9 cellular contexts compared by ENCODE assay signal in the genomic region with DNA sequence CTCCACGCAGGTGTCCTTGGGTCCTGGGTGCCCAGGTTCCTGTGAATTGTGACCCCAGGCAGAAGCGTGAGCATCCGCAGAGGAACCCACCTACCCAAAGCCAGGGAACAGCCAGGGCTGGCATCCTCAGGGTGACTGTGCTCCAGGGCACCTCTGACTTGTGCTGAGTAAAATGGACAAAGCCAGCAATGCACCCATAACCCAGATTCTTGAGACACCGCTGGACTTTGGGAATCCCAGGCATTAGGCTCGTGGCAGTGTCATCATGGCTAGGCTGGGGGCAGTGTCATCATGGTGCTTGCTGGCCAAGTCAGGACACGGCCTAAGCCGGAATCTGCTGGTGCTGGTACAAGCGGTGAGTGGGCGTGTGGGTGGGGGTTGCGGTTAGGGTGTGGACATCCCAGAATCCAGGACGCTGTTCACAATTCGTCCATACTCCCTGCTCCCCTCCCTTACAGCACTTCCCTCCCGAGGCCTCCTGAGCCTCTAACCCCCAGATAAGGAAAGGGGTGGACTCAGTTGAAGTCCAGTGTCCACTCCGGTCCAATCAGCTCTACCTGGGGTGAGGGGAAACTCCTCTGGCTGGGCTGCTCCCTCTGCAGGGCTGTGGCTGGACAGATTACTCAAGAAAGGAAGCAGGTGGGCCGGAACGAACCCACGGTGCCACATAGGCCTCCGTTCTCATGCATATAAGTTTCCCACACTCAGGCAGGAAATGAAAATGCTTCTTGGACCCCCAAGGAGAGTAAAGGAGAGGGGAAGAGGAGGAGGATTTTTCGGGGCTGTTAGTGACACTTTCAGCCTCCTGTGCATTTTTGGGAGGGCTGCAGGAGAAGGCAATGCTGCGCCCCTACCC.
DNase-seq lines count a peak whose midpoint lies in the region; ATAC-seq and TF ChIP-seq lines count a peak whose summit lies in the region.
"Had no signal": no experiment of that assay in that cellular context is flagged by ENCODE, and none has a peak within 500 bp of the region (broad histone marks: within the 10 kb centered on the region; RNA-seq: fewer than 3 reads in every experiment).

No MANE protein-coding gene starts in this region.

- no peak overlapping the region for H3K4me3 ChIP-seq in CD4-positive, CD25-positive, alpha-beta regulatory T cell (ENCODE audit: low read depth, low read length)
- H3K4me3 ChIP-seq in mucosa of descending colon = no peak overlapping the region
- no peak overlapping the region for H3K4me3 ChIP-seq in MM.1S (ENCODE audit: low read length)

- intact Hi-C loops in mucosa of descending colon (cut with DNase I, micrococcal nuclease) = no loop called here

- no peak for ATAC-seq in CD4-positive, CD25-positive, alpha-beta regulatory T cell (ENCODE audit: low read depth in 2 of 2)
- ATAC-seq in central memory CD8-positive, alpha-beta T cell (replicated peaks; ENCODE audit: extremely low read depth, poor library complexity, severe bottlenecking) = no peak
- ATAC-seq in mucosa of descending colon (peak; percentile 28), HG03045 (IDR thresholded peaks at IDR 0.05; ENCODE audit: unreplicated experiment) (no peak)

- peaks cover 0 to 15% (median 11%) of the 10 kb centered on the region in 4 donors for H3K4me1 Mint-ChIP-seq in CD4-positive, CD25-positive, alpha-beta regulatory T cell
- H3K4me1 Mint-ChIP-seq in central memory CD8-positive, alpha-beta T cell = peaks cover 15% of the 10 kb centered on the region

- H3K4me1 ChIP-seq in CD4-positive, CD25-positive, alpha-beta regulatory T cell (ENCODE audit: control insufficient read depth, insufficient read depth, low read length, poor library complexity, severe bottlenecking) = peaks cover 11% of the 10 kb centered on the region
- peaks cover 28% of the 10 kb centered on the region for H3K4me1 ChIP-seq in mucosa of descending colon (ENCODE audit: low read depth)
- H3K4me1 ChIP-seq in MM.1S (ENCODE audit: low read length) = peaks cover 4% of the 10 kb centered on the region; the same call in 1 of the 2 replicates

- H3K9ac ChIP-seq in MM.1S (ENCODE audit: low read length) = no peak overlapping the region

- H3K9me2 ChIP-seq in MM.1S (replicated peaks; ENCODE audit: insufficient read depth, low read length) = no peaks in the 10 kb centered on the region

- no peaks in the 10 kb centered on the region for H3K36me3 Mint-ChIP-seq in CD4-positive, CD25-positive, alpha-beta regulatory T cell
- peaks cover 28% of the 10 kb centered on the region for H3K36me3 Mint-ChIP-seq in central memory CD8-positive, alpha-beta T cell (ENCODE audit: insufficient read depth)

- H4K20me1 ChIP-seq in MM.1S (ENCODE audit: insufficient read depth, low read length) = no peaks in the 10 kb centered on the region

- H3K27ac ChIP-seq in CD4-positive, CD25-positive, alpha-beta regulatory T cell (ENCODE audit: insufficient read depth, low read length, poor library complexity, severe bottlenecking) = no peak overlapping the region
- H3K27ac ChIP-seq in MM.1S (ENCODE audit: low read length) = no peak overlapping the region

- peaks cover 54% of the 10 kb centered on the region for H3K27me3 Mint-ChIP-seq in CD4-positive, CD25-positive, alpha-beta regulatory T cell
- H3K27me3 Mint-ChIP-seq in central memory CD8-positive, alpha-beta T cell = peaks cover 34% of the 10 kb centered on the region

- H3K9me3 Mint-ChIP-seq in CD4-positive, CD25-positive, alpha-beta regulatory T cell = peaks cover 0 to 2% (median 0%) of the 10 kb centered on the region in 7 donors
- H3K9me3 Mint-ChIP-seq in central memory CD8-positive, alpha-beta T cell = no peaks in the 10 kb centered on the region

- no peaks in the 10 kb centered on the region for H3K36me3 ChIP-seq in CD4-positive, CD25-positive, alpha-beta regulatory T cell (ENCODE audit: control insufficient read depth, insufficient read depth, low read length)
- H3K36me3 ChIP-seq in mucosa of descending colon (ENCODE audit: low read depth) (no peaks in the 10 kb centered on the region), MM.1S (replicated peaks; ENCODE audit: insufficient read depth, low read length) (no peaks in the 10 kb centered on the region)

- H3F3A ChIP-seq in MM.1S (ENCODE audit: insufficient read depth, low read length) = 0 out of 2 replicates have a peak, but pooled peaks cover 3% of the 10 kb centered on the region

- no peak for TF ChIP-seq CTCF in mucosa of descending colon (IDR thresholded peaks at IDR 0.05)
- no peak for TF ChIP-seq CTCF in MM.1S (IDR thresholded peaks at IDR 0.05; ENCODE audit: low read length)

- H2AFZ ChIP-seq in MM.1S (ENCODE audit: low read length) = no peak overlapping the region

- H3K4me2 ChIP-seq in MM.1S (ENCODE audit: low read depth, low read length) = no peak overlapping the region

- H3K27me3 ChIP-seq in CD4-positive, CD25-positive, alpha-beta regulatory T cell (ENCODE audit: control insufficient read depth, insufficient read depth, low read length) = peaks cover 6% of the 10 kb centered on the region
- peaks cover 9% of the 10 kb centered on the region for H3K27me3 ChIP-seq in MM.1S (replicated peaks; ENCODE audit: insufficient read depth, low read length)

- H3K27ac Mint-ChIP-seq in CD4-positive, CD25-positive, alpha-beta regulatory T cell = peak overlapping the region in 2 of 3 donors; percentile 48 to 78
- peak overlapping the region; percentile 82 for H3K27ac Mint-ChIP-seq in central memory CD8-positive, alpha-beta T cell (ENCODE audit: low read depth)

- H3K79me2 ChIP-seq in MM.1S (ENCODE audit: low read length) = peaks cover 13% of the 10 kb centered on the region

- H3K9me3 ChIP-seq in CD4-positive, CD25-positive, alpha-beta regulatory T cell (ENCODE audit: control insufficient read depth in 2 of 2, low read length in 2 of 2) = no peaks in the 10 kb centered on the region
- no peaks in the 10 kb centered on the region for H3K9me3 ChIP-seq in mucosa of descending colon
- H3K9me3 ChIP-seq in MM.1S (replicated peaks; ENCODE audit: insufficient read depth, low read length) = no peaks in the 10 kb centered on the region

- DNase-seq in CD4-positive, CD25-positive, alpha-beta regulatory T cell = no peak
- DNase-seq in HuH-7.5 (ENCODE audit: low spot score) = peak; percentile 59
- no peak for DNase-seq in central memory CD8-positive, alpha-beta T cell (ENCODE audit: low spot score in 2 of 2)
- DNase-seq in mucosa of descending colon = peak; percentile 34 to 65 (median 57)
- no peak for DNase-seq in hepatic stellate cell (ENCODE audit: low spot score)
- no peak for DNase-seq in hippocampal formation (lab: John Stamatoyannopoulos, UW)
- no peak for DNase-seq in MM.1S
- DNase-seq: MV-4-11 had no signal

- H3K4me3 Mint-ChIP-seq in CD4-positive, CD25-positive, alpha-beta regulatory T cell = peak overlapping the region; percentile 70 to 90 (median 87)
- H3K4me3 Mint-ChIP-seq in central memory CD8-positive, alpha-beta T cell = peak overlapping the region; percentile 71

Comparison
In these comparisons a context has a peak if more than half of its experiments do, and no peak if none do; other contexts are left out.
1. DNase-seq: peak in HuH-7.5 (single experiment) and mucosa of descending colon (3 of 3); none in CD4-positive, CD25-positive, alpha-beta regulatory T cell (0 of 3), central memory CD8-positive, alpha-beta T cell (0 of 2), hepatic stellate cell (single experiment), hippocampal formation (0 of 2) and MM.1S (single experiment).